Comparison of ENCODE assay signal across 10 cellular contexts in genomic region chr12:52390739-52391617, GRCh38. TPM values are rescaled to one million over a fixed set of nuclear protein-coding genes. Genes with fewer than 3 reads are reported as not detected.
DNase-seq lines count a peak whose midpoint lies in the region; ATAC-seq, FAIRE-seq and TF ChIP-seq lines count a peak whose summit lies in the region.
"Had no signal": no experiment of that assay in that cellular context is flagged by ENCODE, and none has a peak within 500 bp of the region (broad histone marks: within the 10 kb centered on the region; RNA-seq: fewer than 3 reads in every experiment).

No MANE protein-coding gene starts in this region.

- H3K4me1 Mint-ChIP-seq in neural progenitor cell, result peaks cover 8% of the 10 kb centered on the region
- H3K4me1 Mint-ChIP-seq: memory B cell had no signal

- no peaks in the 10 kb centered on the region for H3K9me3 Mint-ChIP-seq in neural progenitor cell
- H3K9me3 Mint-ChIP-seq: memory B cell had no signal

- H3K36me3 Mint-ChIP-seq in neural progenitor cell, result no peaks in the 10 kb centered on the region
- H3K36me3 Mint-ChIP-seq: memory B cell had no signal

- no peaks in the 10 kb centered on the region for H3K9me1 ChIP-seq in endothelial cell of umbilical vein (replicated peaks; ENCODE audit: control insufficient read depth, extremely low read depth, insufficient read depth, low read length)

- no peak overlapping the region for H3K4me2 ChIP-seq in endothelial cell of umbilical vein (ENCODE audit: insufficient read depth, low read length)
- H3K4me2 ChIP-seq in neural progenitor cell, result no peak overlapping the region

- no peak overlapping the region for H3K4me3 Mint-ChIP-seq in neural progenitor cell
- H3K4me3 Mint-ChIP-seq: memory B cell had no signal

- TF ChIP-seq CTCF in GM10266 (IDR thresholded peaks at IDR 0.05; ENCODE audit: control insufficient read depth, insufficient read depth, low read depth, missing control alignments) (peak; percentile 41), endothelial cell of umbilical vein (IDR thresholded peaks at IDR 0.05; ENCODE audit: extremely low read depth in 1 of 2, insufficient read depth in 1 of 2, low read depth in 1 of 2, low read length in 2 of 2) (peak; percentile 38 to 53), neural progenitor cell (IDR thresholded peaks at IDR 0.05) (peak; percentile 75)

- H3K27me3 Mint-ChIP-seq in neural progenitor cell (ENCODE audit: insufficient read depth, low read depth), result peaks cover 11% of the 10 kb centered on the region

- H3K27me3 ChIP-seq in endothelial cell of umbilical vein (ENCODE audit: control insufficient read depth in 2 of 2, insufficient read depth in 2 of 2, low read length in 2 of 2) (peaks cover 0 to 4% of the 10 kb centered on the region in 2 experiments), neural progenitor cell (no peaks in the 10 kb centered on the region)

- H3K9ac ChIP-seq in endothelial cell of umbilical vein (replicated peaks; ENCODE audit: extremely low read depth, insufficient read depth, low read length), result no peak overlapping the region
- no peak overlapping the region for H3K9ac ChIP-seq in neural progenitor cell

- FAIRE-seq in endothelial cell of umbilical vein (lab: Jason Lieb, UNC), result no peak

- no peak for TF ChIP-seq POLR2A in endothelial cell of umbilical vein (IDR thresholded peaks at IDR 0.05; ENCODE audit: low read depth, low read length)

- intact Hi-C loops in endothelial cell of umbilical vein (cut with micrococcal nuclease), result loop anchor here (5.0 kb wide), 1 partner anchor 481 kb away; no protein-coding TSS in a partner anchor

- CTCF ChIA-PET in endothelial cell of umbilical vein (lab: Charles Lee), result interaction anchor here (0.6 to 2.7 kb wide), 7 partner anchors 11 to 490 kb away, joined by 4 to 9 read pairs (median 7); no protein-coding TSS in a partner anchor

- no peaks in the 10 kb centered on the region for H4K20me1 ChIP-seq in endothelial cell of umbilical vein (replicated peaks; ENCODE audit: control insufficient read depth, extremely low read depth, insufficient read depth, low read length)
- H4K20me1 ChIP-seq in neural progenitor cell (ENCODE audit: low read depth), result no peaks in the 10 kb centered on the region

- H3K9me3 ChIP-seq in endothelial cell of umbilical vein (replicated peaks; ENCODE audit: control insufficient read depth, insufficient read depth, low read length), result no peaks in the 10 kb centered on the region
- no peaks in the 10 kb centered on the region for H3K9me3 ChIP-seq in neural progenitor cell (ENCODE audit: low read depth)
- H3K9me3 ChIP-seq: SJSA1 had no signal

- dilution Hi-C loops in endothelial cell of umbilical vein (cut with MboI; ENCODE audit: extremely low pct_ligation_motif_present, low sequenced_read_pairs), result no loop called here

- H3K36me3 ChIP-seq in endothelial cell of umbilical vein (ENCODE audit: control insufficient read depth in 2 of 2, extremely low read depth in 1 of 2, insufficient read depth in 2 of 2, low read length in 2 of 2) (no peaks in the 10 kb centered on the region), neural progenitor cell (no peaks in the 10 kb centered on the region)
- H3K36me3 ChIP-seq: SJSA1 had no signal

- no peak for ATAC-seq in HG03469 (IDR thresholded peaks at IDR 0.05; ENCODE audit: unreplicated experiment)

- no peaks in the 10 kb centered on the region for H3K4me1 ChIP-seq in endothelial cell of umbilical vein (ENCODE audit: control insufficient read depth, extremely low read depth, insufficient read depth, low read length)
- no peaks in the 10 kb centered on the region for H3K4me1 ChIP-seq in neural progenitor cell
- H3K4me1 ChIP-seq: SJSA1 had no signal

- no peak overlapping the region for H3K27ac ChIP-seq in endothelial cell of umbilical vein (ENCODE audit: insufficient read depth, low read depth, low read length)
- no peak overlapping the region for H3K27ac ChIP-seq in neural progenitor cell
- H3K27ac ChIP-seq: SJSA1 had no signal

- H3K79me2 ChIP-seq in endothelial cell of umbilical vein (ENCODE audit: control insufficient read depth, insufficient read depth, low read length), result no peaks in the 10 kb centered on the region
- H3K79me2 ChIP-seq in neural progenitor cell (ENCODE audit: low read depth), result no peaks in the 10 kb centered on the region

- no TSS peak for BruUV-seq in endothelial cell of umbilical vein (replicated peaks; lab: Mats Ljungman, UMichigan)

- no peaks in the 10 kb centered on the region for H3F3A ChIP-seq in neural progenitor cell (ENCODE audit: low read depth)

- POLR2A ChIA-PET in endothelial cell of umbilical vein (lab: Charles Lee), result interaction anchor here (0.5 kb wide), 1 partner anchor 1243 kb away, joined by 4 read pairs; no protein-coding TSS in a partner anchor

- DNase-seq in GM10266 (ENCODE audit: extremely low spot score), result no peak
- DNase-seq in NCI-H1694 treated with DMSO at 0.1 percent for 48 hours (lab: John Stamatoyannopoulos, UW), result peak; percentile 53
- DNase-seq in endothelial cell of umbilical vein (ENCODE audit: low read depth, low spot score), result peak; percentile 5
- peak; percentile 51 for DNase-seq in neural progenitor cell (ENCODE audit: low spot score)
- no peak for DNase-seq in middle frontal gyrus (ENCODE audit: extremely low spot score, low spot score)
- DNase-seq in NCI-H2227 treated with DMSO at 0.1 percent for 48 hours (lab: John Stamatoyannopoulos, UW), result no peak
- DNase-seq in cerebellum (ENCODE audit: low spot score), result no peak

- H3K4me3 ChIP-seq in endothelial cell of umbilical vein (replicated peaks in 1 of 3; ENCODE audit: insufficient read depth in 1 of 3, low read depth in 1 of 3, low read length in 3 of 3) (no peak overlapping the region), neural progenitor cell (no peak overlapping the region)
- H3K4me3 ChIP-seq: SJSA1 had no signal

- H3K27ac Mint-ChIP-seq in neural progenitor cell, result peak overlapping the region; percentile 78
- H3K27ac Mint-ChIP-seq: memory B cell had no signal

- H2AFZ ChIP-seq in endothelial cell of umbilical vein (ENCODE audit: low read depth, low read length), result no peak overlapping the region
- no peak overlapping the region for H2AFZ ChIP-seq in neural progenitor cell (replicated peaks)

TF ChIP-seq in endothelial cell of umbilical vein, 7 proteins besides CTCF, POLR2A, EP300 and RAD21 (continues in another document):
- no peak for TF ChIP-seq MYC (IDR thresholded peaks at IDR 0.05; ENCODE audit: low read depth, low read length)
- no peak for TF ChIP-seq JUN (IDR thresholded peaks at IDR 0.05; ENCODE audit: borderline replicate concordance, insufficient read depth, insufficient read length, low read depth)
- no peak for TF ChIP-seq FOS (IDR thresholded peaks at IDR 0.05; ENCODE audit: borderline replicate concordance, insufficient read depth, low read length)
- no peak for TF ChIP-seq MAX (IDR thresholded peaks at IDR 0.05; ENCODE audit: insufficient read depth, insufficient read length)
- TF ChIP-seq POLR2AphosphoS5 (IDR thresholded peaks at IDR 0.05; ENCODE audit: insufficient read depth, low read depth, low read length), result no peak

RNA-seq across cellular contexts. Expression of gene KRT84, which starts 5.5 kb away (rescaled TPM):
- total RNA-seq in endothelial cell of umbilical vein (not detected in 2 replicates), neural progenitor cell (ENCODE audit: low replicate concordance) (not detected in 2 replicates), cerebellum (not detected)
- polyA plus RNA-seq in endothelial cell of umbilical vein, result not detected in 2 replicates
- not detected in 2 replicates for polyA plus RNA-seq in endothelial cell of umbilical vein (2011; cell fraction: cytosol; rRNA removed)
- polyA plus RNA-seq in endothelial cell of umbilical vein (2011; cell fraction: nucleus; rRNA removed), result not detected in 2 replicates
- not detected in 2 replicates for polyA plus RNA-seq in endothelial cell of umbilical vein (2012)
- polyA minus RNA-seq in endothelial cell of umbilical vein, result not detected in 2 replicates
- polyA minus RNA-seq in endothelial cell of umbilical vein (2011; cell fraction: cytosol; rRNA and poly(A)+ RNA removed), result not detected
- polyA minus RNA-seq in endothelial cell of umbilical vein (2011; cell fraction: nucleus; rRNA and poly(A)+ RNA removed), result not detected in 2 replicates
- total RNA-seq: SJSA1 had no signal

RNA-seq across cellular contexts. Expression of gene KRT82, which starts 15.2 kb away (rescaled TPM):
- not detected in 2 replicates for total RNA-seq in endothelial cell of umbilical vein
- not detected in 2 replicates for polyA plus RNA-seq in endothelial cell of umbilical vein
- not detected in 2 replicates for polyA plus RNA-seq in endothelial cell of umbilical vein (2011; cell fraction: cytosol; rRNA removed)
- not detected in 2 replicates for polyA plus RNA-seq in endothelial cell of umbilical vein (2011; cell fraction: nucleus; rRNA removed)
- not detected in 2 replicates for polyA plus RNA-seq in endothelial cell of umbilical vein (2012)
- not detected in 2 replicates for polyA minus RNA-seq in endothelial cell of umbilical vein
- polyA minus RNA-seq in endothelial cell of umbilical vein (2011; cell fraction: cytosol; rRNA and poly(A)+ RNA removed), result not detected
- not detected in 2 replicates for polyA minus RNA-seq in endothelial cell of umbilical vein (2011; cell fraction: nucleus; rRNA and poly(A)+ RNA removed)
- total RNA-seq in neural progenitor cell (ENCODE audit: low replicate concordance), result not detected in 2 replicates
- total RNA-seq in cerebellum, result not detected
- total RNA-seq: SJSA1 had no signal

RNA-seq across cellular contexts. Expression of gene KRT85, which starts 23.7 kb away (rescaled TPM):
- total RNA-seq in endothelial cell of umbilical vein (not detected in 2 replicates), neural progenitor cell (ENCODE audit: low replicate concordance) (not detected in 2 replicates), cerebellum (not detected)
- not detected in 2 replicates for polyA plus RNA-seq in endothelial cell of umbilical vein
- polyA plus RNA-seq in endothelial cell of umbilical vein (2011; cell fraction: cytosol; rRNA removed), result not detected in 2 replicates
- polyA plus RNA-seq in endothelial cell of umbilical vein (2011; cell fraction: nucleus; rRNA removed), result not detected in 2 replicates
- not detected in 2 replicates for polyA plus RNA-seq in endothelial cell of umbilical vein (2012)
- polyA minus RNA-seq in endothelial cell of umbilical vein, result not detected in 2 replicates
- not detected for polyA minus RNA-seq in endothelial cell of umbilical vein (2011; cell fraction: cytosol; rRNA and poly(A)+ RNA removed)
- not detected in 2 replicates for polyA minus RNA-seq in endothelial cell of umbilical vein (2011; cell fraction: nucleus; rRNA and poly(A)+ RNA removed)
- total RNA-seq: SJSA1 had no signal

RNA-seq across cellular contexts. Expression of gene KRT75, which starts 43.2 kb away (rescaled TPM):
- total RNA-seq in endothelial cell of umbilical vein (not detected in 2 replicates), neural progenitor cell (ENCODE audit: low replicate concordance) (not detected in 2 replicates), cerebellum (not detected)
- not detected in 2 replicates for polyA plus RNA-seq in endothelial cell of umbilical vein
- polyA plus RNA-seq in endothelial cell of umbilical vein (2011; cell fraction: cytosol; rRNA removed), result not detected in 2 replicates
- not detected in 2 replicates for polyA plus RNA-seq in endothelial cell of umbilical vein (2011; cell fraction: nucleus; rRNA removed)
- not detected in 2 replicates for polyA plus RNA-seq in endothelial cell of umbilical vein (2012)
- not detected in 2 replicates for polyA minus RNA-seq in endothelial cell of umbilical vein
- polyA minus RNA-seq in endothelial cell of umbilical vein (2011; cell fraction: cytosol; rRNA and poly(A)+ RNA removed), result not detected
- polyA minus RNA-seq in endothelial cell of umbilical vein (2011; cell fraction: nucleus; rRNA and poly(A)+ RNA removed), result not detected in 2 replicates
- total RNA-seq: SJSA1 had no signal

Comparison
In these comparisons a context has a peak if more than half of its experiments do, and no peak if none do; other contexts are left out.
1. DNase-seq: peak in NCI-H1694 treated with DMSO at 0.1 percent for 48 hours (single experiment), endothelial cell of umbilical vein (single experiment) and neural progenitor cell (single experiment); none in GM10266 (single experiment), middle frontal gyrus (single experiment), NCI-H2227 treated with DMSO at 0.1 percent for 48 hours (single experiment) and cerebellum (single experiment).
2. Peak in every context shown above with its lines, with median percentiles within 50 percentile points of each other: CTCF ChIP-seq.